ENCODE assay signal across 30 cellular contexts in genomic region chr5:67886761-67887160, GRCh38.
"Had no signal": no experiment of that assay in that cellular context is flagged by ENCODE, and none has a peak within 500 bp of the region (broad histone marks: within the 10 kb centered on the region; RNA-seq: fewer than 3 reads in every experiment).

No MANE protein-coding gene starts in this region.

- H3K9me3 Mint-ChIP-seq: activated CD4-positive, alpha-beta memory T cell treated with anti-CD3 and anti-CD28 coated beads, Interleukin-2, amount 10 ng/mL, durations not matched to agents 7 days and 5 days; activated naive CD4-positive, alpha-beta T cell treated with anti-CD3 and anti-CD28 coated beads, Interleukin-2, amount 10 ng/mL, durations not matched to agents 7 days and 5 days had no signal

- H3K27me3 ChIP-seq: cardiac muscle cell, SJCRH30 had no signal

- ATAC-seq: activated CD8-positive, alpha-beta memory T cell treated with anti-CD3 and anti-CD28 coated beads, Interleukin-2, amount 10 ng/mL, durations not matched to agents 7 days and 5 days; Panc1 had no signal

- H3K36me3 Mint-ChIP-seq: activated CD8-positive, alpha-beta memory T cell treated with anti-CD3 and anti-CD28 coated beads, Interleukin-2, amount 10 ng/mL, durations not matched to agents 7 days and 5 days; activated naive CD4-positive, alpha-beta T cell treated with anti-CD3 and anti-CD28 coated beads, Interleukin-2, amount 10 ng/mL, durations not matched to agents 7 days and 5 days; activated naive CD8-positive, alpha-beta T cell treated with anti-CD3 and anti-CD28 coated beads for 36 hours had no signal

- H3K4me3 ChIP-seq: cardiac muscle cell, SJCRH30, SK-N-MC had no signal

- H3K9me3 ChIP-seq: SJCRH30 had no signal

- H3K27ac Mint-ChIP-seq: activated CD4-positive, alpha-beta memory T cell treated with anti-CD3 and anti-CD28 coated beads, Interleukin-2, amount 10 ng/mL, durations not matched to agents 7 days and 5 days; activated CD8-positive, alpha-beta memory T cell treated with anti-CD3 and anti-CD28 coated beads, Interleukin-2, amount 10 ng/mL, durations not matched to agents 7 days and 5 days; activated naive CD4-positive, alpha-beta T cell treated with anti-CD3 and anti-CD28 coated beads, Interleukin-2, amount 10 ng/mL, durations not matched to agents 7 days and 5 days; activated naive CD8-positive, alpha-beta T cell treated with anti-CD3 and anti-CD28 coated beads for 36 hours had no signal

- H3K27ac ChIP-seq: cardiac muscle cell, KMS-11, SJCRH30, SK-N-MC, WERI-Rb-1 had no signal

- H3K4me1 ChIP-seq: SJCRH30 had no signal

- H3K36me3 ChIP-seq: cardiac muscle cell, SJCRH30, WERI-Rb-1 had no signal

- DNase-seq: activated CD4-positive, alpha-beta memory T cell treated with anti-CD3 and anti-CD28 coated beads, Interleukin-2, amount 10 ng/mL, durations not matched to agents 7 days and 5 days; activated CD4-positive, alpha-beta T cell treated with anti-CD3 and anti-CD28 coated beads for 1 hour; activated CD4-positive, alpha-beta T cell treated with anti-CD3 and anti-CD28 coated beads for 48 hours; activated CD4-positive, CD25-positive, alpha-beta regulatory T cell; activated CD8-positive, alpha-beta memory T cell treated with anti-CD3 and anti-CD28 coated beads for 24 hours; activated CD8-positive, alpha-beta memory T cell treated with anti-CD3 and anti-CD28 coated beads, Interleukin-2, amount 10 ng/mL, durations not matched to agents 7 days and 5 days; activated CD8-positive, alpha-beta memory T cell treated with anti-CD3 and anti-CD28 coated beads, Interleukin-2, amount 50 U/mL, for 48 hours; activated effector memory CD4-positive, alpha-beta T cell treated with Interleukin-2 at 50 U/mL for 16 hours; activated naive CD4-positive, alpha-beta T cell treated with anti-CD3 and anti-CD28 coated beads, Interleukin-2, amount 10 ng/mL, durations not matched to agents 7 days and 5 days; activated naive CD8-positive, alpha-beta T cell treated with anti-CD3 and anti-CD28 coated beads for 36 hours; activated T-cell treated with anti-CD3 and anti-CD28 coated beads, Interleukin-2, amount 50 U/mL, for 48 hours; amniotic stem cell; aorta; MM.1S; MV-4-11; NCI-H1092; NCI-H1436 treated with DMSO at 0.1 percent for 48 hours; NCI-H1694 treated with DMSO at 0.1 percent for 48 hours; NCI-H2029; NCI-H2107; NCI-H446 treated with DMSO at 0.1 percent for 48 hours; NCI-H524; SHP77; SJCRH30; T1000; WERI-Rb-1 had no signal
